Comparison of ENCODE assay signal across 14 cellular contexts in the genomic region with DNA sequence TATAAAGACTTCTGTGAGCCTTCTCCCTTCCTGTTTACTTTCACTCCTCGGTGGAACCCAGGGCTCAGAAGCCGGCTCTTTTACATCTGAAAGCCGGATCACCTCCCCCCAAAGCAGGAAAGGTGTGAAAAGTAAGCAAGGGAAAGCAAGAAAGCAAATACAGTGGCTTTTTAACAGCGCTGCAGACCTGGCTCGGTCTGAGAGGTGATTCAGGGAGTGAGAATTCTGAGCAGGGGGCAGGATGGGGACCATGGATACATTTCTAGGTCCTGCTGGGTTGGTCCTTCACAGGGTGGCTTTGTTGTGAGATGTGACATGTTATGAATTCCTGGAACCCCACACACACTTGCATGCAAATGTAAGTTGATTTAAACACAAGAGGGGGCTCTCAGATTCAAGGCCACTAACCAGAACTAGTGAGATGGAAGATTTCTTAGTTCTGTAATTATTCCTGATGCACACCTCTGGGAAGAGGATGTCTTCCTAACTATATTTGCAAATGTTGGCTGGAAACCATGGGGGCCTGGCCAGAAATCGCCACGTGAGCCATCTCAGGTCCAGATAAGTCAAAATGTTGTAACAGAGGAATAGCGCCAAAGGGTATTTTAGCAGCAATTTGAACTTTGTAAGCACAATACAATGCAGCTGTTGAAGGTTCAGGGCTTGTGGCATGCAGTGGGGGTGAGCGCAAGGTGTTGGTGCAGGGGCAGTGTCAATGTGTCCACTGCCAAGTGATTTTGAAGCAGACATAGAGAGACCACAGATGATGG.
DNase-seq lines count a peak whose midpoint lies in the region; ATAC-seq, FAIRE-seq and TF ChIP-seq lines count a peak whose summit lies in the region.
"Had no signal": no experiment of that assay in that cellular context is flagged by ENCODE, and none has a peak within 500 bp of the region (broad histone marks: within the 10 kb centered on the region; RNA-seq: fewer than 3 reads in every experiment).

No MANE protein-coding gene starts in this region.

- intact Hi-C loops in PC-3 (cut with micrococcal nuclease) = no loop called here

- no peak overlapping the region for H3K27ac ChIP-seq in PC-3 (ENCODE audit: low read length)
- H3K27ac ChIP-seq in iPS DF 6.9 (ENCODE audit: low read length) = peak overlapping the region; percentile 91
- H3K27ac ChIP-seq: BLaER1 treated with 17β-estradiol and CSF1 and Interleukin-3, amounts not matched to agents 10 nM and 100 nM; esophagus squamous epithelium; sigmoid colon had no signal

- H3K27me3 Mint-ChIP-seq in osteocyte (ENCODE audit: unreplicated experiment) = peaks cover 21% of the 10 kb centered on the region

- TF ChIP-seq CTCF in PC-3 (conservative IDR thresholded peaks at IDR 0.05; ENCODE audit: low read depth, low read length) (no peak), osteocyte (IDR thresholded peaks at IDR 0.05) (peak; percentile 9)

- H3K36me3 ChIP-seq in H7 (replicated peaks; ENCODE audit: control insufficient read depth, insufficient read depth, low read length) = no peaks in the 10 kb centered on the region
- H3K36me3 ChIP-seq in PC-3 (ENCODE audit: low read depth, low read length) = no peaks in the 10 kb centered on the region; the same call in 1 of the 2 replicates
- H3K36me3 ChIP-seq in iPS DF 6.9 (ENCODE audit: control insufficient read depth, insufficient read depth, low read length) = no peaks in the 10 kb centered on the region
- H3K36me3 ChIP-seq: BLaER1 treated with 17β-estradiol and CSF1 and Interleukin-3, amounts not matched to agents 10 nM and 100 nM; esophagus squamous epithelium; sigmoid colon had no signal

- WGBS in iPS DF 6.9 (ENCODE audit: insufficient coverage, insufficient read length) = no CpG with 5 or more reads among the region's 9 CpGs

- no peak overlapping the region for H3K4me3 Mint-ChIP-seq in osteocyte (ENCODE audit: unreplicated experiment)
- H3K4me3 Mint-ChIP-seq: stimulated activated naive CD8-positive, alpha-beta T cell treated with anti-CD3 and anti-CD28 coated beads, Interleukin-15, Interleukin-2, amounts not matched to agents 100 ng/mL and 50 ng/mL, for 24 hours had no signal

- no peaks in the 10 kb centered on the region for H3K79me2 ChIP-seq in PC-3 (ENCODE audit: low read length)

- H4K20me1 ChIP-seq in PC-3 (ENCODE audit: low read length) = no peaks in the 10 kb centered on the region
- H4K20me1 ChIP-seq: BLaER1 treated with 17β-estradiol and CSF1 and Interleukin-3, amounts not matched to agents 10 nM and 100 nM had no signal

- no peak overlapping the region for H3K9ac ChIP-seq in PC-3 (ENCODE audit: low read length)
- H3K9ac ChIP-seq: BLaER1 treated with 17β-estradiol and CSF1 and Interleukin-3, amounts not matched to agents 10 nM and 100 nM had no signal

- H3K4me3 ChIP-seq in H7 (ENCODE audit: insufficient read depth, low read depth, low read length) (no peak overlapping the region), PC-3 (ENCODE audit: low read length) (no peak overlapping the region; the same call in 1 of the 2 replicates), iPS DF 6.9 (ENCODE audit: low read length) (no peak overlapping the region)
- H3K4me3 ChIP-seq: BLaER1 treated with 17β-estradiol and CSF1 and Interleukin-3, amounts not matched to agents 10 nM and 100 nM; esophagus squamous epithelium; sigmoid colon had no signal

- H3K9me2 ChIP-seq in PC-3 (replicated peaks; ENCODE audit: low read length) = no peaks in the 10 kb centered on the region

- CTCF ChIA-PET in PC-3 (lab: Charles Lee) = interaction anchor here (0.6 kb wide), 1 partner anchor 98 kb away, joined by 3 read pairs; no protein-coding TSS in a partner anchor

- H3K4me1 ChIP-seq in PC-3 (ENCODE audit: insufficient read depth, low read length) = no peaks in the 10 kb centered on the region; the same call in 1 of the 2 replicates
- peaks cover 4% of the 10 kb centered on the region for H3K4me1 ChIP-seq in iPS DF 6.9 (ENCODE audit: control insufficient read depth, insufficient read depth, low read length)
- H3K4me1 ChIP-seq: BLaER1 treated with 17β-estradiol and CSF1 and Interleukin-3, amounts not matched to agents 10 nM and 100 nM; esophagus squamous epithelium had no signal

- H3K9me3 Mint-ChIP-seq in osteocyte (ENCODE audit: unreplicated experiment) = no peaks in the 10 kb centered on the region
- H3K9me3 Mint-ChIP-seq: stimulated activated naive CD8-positive, alpha-beta T cell treated with anti-CD3 and anti-CD28 coated beads, Interleukin-15, Interleukin-2, amounts not matched to agents 100 ng/mL and 50 ng/mL, for 24 hours had no signal

- H3K27ac Mint-ChIP-seq in osteocyte (ENCODE audit: unreplicated experiment) = no peak overlapping the region
- H3K27ac Mint-ChIP-seq: stimulated activated naive CD8-positive, alpha-beta T cell treated with anti-CD3 and anti-CD28 coated beads, Interleukin-15, Interleukin-2, amounts not matched to agents 100 ng/mL and 50 ng/mL, for 24 hours had no signal

- H3K36me3 Mint-ChIP-seq in osteocyte (ENCODE audit: unreplicated experiment) = no peaks in the 10 kb centered on the region

- H3F3A ChIP-seq in PC-3 (ENCODE audit: low read length, unreplicated experiment) = no peaks in the 10 kb centered on the region

- POLR2A ChIA-PET in PC-3 (lab: Charles Lee; ENCODE audit: unreplicated experiment) = no interaction called here

- no peak for FAIRE-seq in RCC 7860 (lab: Jason Lieb, UNC)

- peak; percentile 56 for ATAC-seq in PC-3
- ATAC-seq in GM19023 (IDR thresholded peaks at IDR 0.05; ENCODE audit: unreplicated experiment) = no peak
- ATAC-seq: activated CD4-positive, CD25-positive, alpha-beta regulatory T cell treated with anti-CD3 and anti-CD28 coated beads, Interleukin-2, amount 50 U/mL, for 24 hours had no signal

- DNase-seq in H7 (peak; percentile 26), PC-3 (no peak), iPS DF 6.9 (ENCODE audit: low read depth, low spot score) (peak; percentile 87), osteocyte (ENCODE audit: extremely low spot score, unreplicated experiment) (no peak), RCC 7860 (ENCODE audit: low spot score) (no peak), NCI-H748 (lab: John Stamatoyannopoulos, UW; ENCODE audit: unreplicated experiment) (no peak), NCI-H187 (lab: John Stamatoyannopoulos, UW) (no peak)
- DNase-seq: esophagus squamous epithelium, hypothalamus, sigmoid colon had no signal

- no TSS peak for BruUV-seq in PC-3 (replicated peaks; lab: Mats Ljungman, UMichigan)

- no peak overlapping the region for H2AFZ ChIP-seq in PC-3 (ENCODE audit: low read length)

- H3K9me3 ChIP-seq in PC-3 (ENCODE audit: low read length) (no peaks in the 10 kb centered on the region), iPS DF 6.9 (ENCODE audit: control insufficient read depth, insufficient read depth, low read length) (no peaks in the 10 kb centered on the region)
- H3K9me3 ChIP-seq: BLaER1 treated with 17β-estradiol and CSF1 and Interleukin-3, amounts not matched to agents 10 nM and 100 nM; esophagus squamous epithelium; sigmoid colon had no signal

- H3K4me1 Mint-ChIP-seq in osteocyte (ENCODE audit: unreplicated experiment) = no peaks in the 10 kb centered on the region

- no peaks in the 10 kb centered on the region for H3K27me3 ChIP-seq in H7 (ENCODE audit: control insufficient read depth, insufficient read depth, low read length)
- H3K27me3 ChIP-seq in PC-3 (ENCODE audit: low read length) = no peaks in the 10 kb centered on the region
- H3K27me3 ChIP-seq in iPS DF 6.9 (ENCODE audit: control insufficient read depth, insufficient read depth, low read length) = no peaks in the 10 kb centered on the region
- H3K27me3 ChIP-seq: BLaER1 treated with 17β-estradiol and CSF1 and Interleukin-3, amounts not matched to agents 10 nM and 100 nM; esophagus squamous epithelium; sigmoid colon had no signal

- peak overlapping the region; percentile 46; the same call in 1 of the 2 replicates for H3K4me2 ChIP-seq in PC-3 (ENCODE audit: low read length)
- H3K4me2 ChIP-seq: BLaER1 treated with 17β-estradiol and CSF1 and Interleukin-3, amounts not matched to agents 10 nM and 100 nM had no signal

Comparison
In these comparisons a context has a peak if more than half of its experiments do, and no peak if none do; other contexts are left out.
1. DNase-seq: peak in H7 (single experiment) and iPS DF 6.9 (single experiment); none in PC-3 (single experiment), osteocyte (single experiment), RCC 7860 (single experiment), NCI-H748 (single experiment) and NCI-H187 (0 of 2).